ENCODE assay signal across 8 cellular contexts in the genomic region with DNA sequence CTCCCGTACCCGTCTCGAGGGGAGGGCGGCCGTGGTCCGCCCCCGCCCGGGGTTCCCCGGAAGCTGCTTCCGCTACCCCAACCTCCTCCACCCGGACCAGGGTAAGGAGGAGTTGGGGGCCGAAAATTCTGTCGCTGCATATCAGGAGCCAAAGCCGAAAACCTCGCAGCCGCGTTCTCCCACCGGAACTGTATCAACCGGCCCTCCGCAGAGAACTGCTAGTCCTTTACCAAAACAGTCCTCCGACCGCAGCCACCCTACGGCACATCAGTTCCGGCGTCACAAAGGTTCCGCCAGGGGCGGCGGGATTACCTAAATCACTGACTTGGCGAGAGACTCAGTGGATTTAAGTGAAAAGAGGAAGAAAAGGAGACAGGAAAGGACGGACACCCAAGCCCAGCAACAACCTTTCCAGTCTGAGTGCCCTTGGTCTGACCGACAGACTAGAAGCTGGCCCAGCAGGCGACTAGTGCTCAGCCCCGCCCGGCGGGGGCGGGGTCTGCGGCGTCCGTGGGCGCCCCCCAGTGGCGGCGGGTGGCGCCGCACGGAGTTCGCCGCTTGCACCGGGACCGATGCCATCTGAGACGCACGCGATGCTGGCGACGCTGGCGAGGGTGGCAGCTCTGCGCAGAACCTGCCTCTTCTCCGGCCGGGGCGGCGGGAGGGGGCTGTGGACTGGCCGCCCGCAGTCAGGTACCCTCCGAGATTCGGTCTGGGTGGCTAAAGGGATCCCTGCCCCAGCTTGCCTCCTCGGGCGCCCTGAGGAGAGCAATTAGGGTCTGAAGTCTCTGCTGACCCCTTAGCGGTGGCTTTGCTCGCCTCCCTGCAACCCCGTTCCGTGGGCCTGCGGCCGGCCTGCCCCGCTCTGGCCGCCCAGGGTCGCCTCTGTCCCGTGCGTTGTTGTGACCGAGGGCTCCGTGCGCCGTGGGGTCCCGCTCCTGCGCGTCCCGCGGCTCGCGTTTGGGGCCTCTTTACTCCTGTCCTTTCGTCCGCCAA. TPM values are rescaled to one million over a fixed set of nuclear protein-coding genes. Genes with fewer than 3 reads are reported as not detected.
A peak's percentile ranks its signal among the peaks of the same experiment; 100 is the strongest.
DNase-seq lines count a peak whose midpoint lies in the region; ATAC-seq, FAIRE-seq and TF ChIP-seq lines count a peak whose summit lies in the region.

Gene MPLKIP (minus strand): TSS at position 195 of the 996 bp plus-strand sequence. CDS start 55 bp downstream, at position 140.
Gene SUGCT (plus strand): TSS at position 578 of the 996 bp plus-strand sequence.

- peaks cover 5% of the 10 kb centered on the region for H3K9me3 Mint-ChIP-seq in activated B cell treated with CpG ODN at 0.5 μM for 24 hours

- peak; percentile 51 for FAIRE-seq in islet of Langerhans (lab: Jason Lieb, UNC)

- intact Hi-C loops in activated B cell treated with CpG ODN at 0.5 μM for 24 hours (cut with micrococcal nuclease): loop anchor here (1.0 to 10.0 kb wide), 9 partner anchors 185 to 1960 kb away; partner anchors contain the start of genes INHBA, RALA, STARD3NL and VPS41

- DNase-seq in AG09319 (ENCODE audit: extremely low read depth, low read depth): peak; percentile 65
- DNase-seq in NCI-H2196 treated with DMSO at 0.1 percent for 48 hours (lab: John Stamatoyannopoulos, UW; ENCODE audit: unreplicated experiment): peak; percentile 63
- peak; percentile 91 for DNase-seq in activated B cell treated with CpG ODN at 0.5 μM for 24 hours
- peak; percentile 26 to 99 (median 88) for DNase-seq in caudate nucleus (lab: John Stamatoyannopoulos, UW)
- peak; percentile 75 to 76 for DNase-seq in stimulated activated CD4-positive, alpha-beta T cell treated with anti-CD3 and anti-CD28 coated beads, Interleukin-12 subunit alpha, Interleukin-12 subunit beta, amount 100 ng/mL, for 24 hours (ENCODE audit: low read depth in 2 of 2)

- no peaks in the 10 kb centered on the region for H3K27me3 Mint-ChIP-seq in activated B cell treated with CpG ODN at 0.5 μM for 24 hours

- H3K4me3 Mint-ChIP-seq in activated B cell treated with CpG ODN at 0.5 μM for 24 hours: peak within 1 kb of the TSS; percentile 97

- CTCF ChIA-PET in activated B cell treated with CpG ODN at 0.5 μM for 24 hours (lab: Charles Lee): interaction anchor here (0.5 to 1.7 kb wide), 11 partner anchors 10 to 1570 kb away, joined by 3 to 6 read pairs (median 3); partner anchors contain the start of gene CDK13

- peak; percentile 48 for TF ChIP-seq CTCF in AG09319 (IDR thresholded peaks at IDR 0.05; ENCODE audit: low read depth, low read length)
- no peak for TF ChIP-seq CTCF in activated B cell treated with CpG ODN at 0.5 μM for 24 hours (IDR thresholded peaks at IDR 0.05)

- peaks cover 35% of the 10 kb centered on the region for H3K4me1 Mint-ChIP-seq in activated B cell treated with CpG ODN at 0.5 μM for 24 hours

- POLR2A ChIA-PET in activated B cell treated with CpG ODN at 0.5 μM for 24 hours (lab: Charles Lee): interaction anchor here (0.6 to 2.9 kb wide), 8 partner anchors 66 to 510 kb away, joined by 3 to 26 read pairs (median 4); partner anchors contain the start of gene CDK13

- peak; percentile 91 for ATAC-seq in GM18909 (IDR thresholded peaks at IDR 0.05; ENCODE audit: poor library complexity, unreplicated experiment)
- peak; percentile 89 for ATAC-seq in HG03159 (IDR thresholded peaks at IDR 0.05; ENCODE audit: unreplicated experiment)
- ATAC-seq in activated B cell treated with CpG ODN at 0.5 μM for 24 hours (ENCODE audit: low read depth): peak; percentile 90

- peak within 1 kb of the TSS; percentile 97 for H3K27ac Mint-ChIP-seq in activated B cell treated with CpG ODN at 0.5 μM for 24 hours

- peaks cover 9% of the 10 kb centered on the region for H3K36me3 Mint-ChIP-seq in activated B cell treated with CpG ODN at 0.5 μM for 24 hours (ENCODE audit: low read depth)

- H3K27ac ChIP-seq in caudate nucleus (ENCODE audit: low read depth, low read length): peak within 1 kb of the TSS; percentile 97

RNA-seq across cellular contexts. Expression of gene MPLKIP, which starts in this region (rescaled TPM):
- 29.9 and 35.1 TPM in 2 replicates for total RNA-seq in activated B cell treated with CpG ODN at 0.5 μM for 24 hours

RNA-seq across cellular contexts. Expression of gene SUGCT, which starts in this region (rescaled TPM):
- total RNA-seq in activated B cell treated with CpG ODN at 0.5 μM for 24 hours: 0.61 and 1.3 TPM in 2 replicates

Comparison
In these comparisons a context has a peak if more than half of its experiments do, and no peak if none do; other contexts are left out.
1. Peak in every context shown above with its lines: DNase-seq, ATAC-seq and H3K27ac ChIP-seq.